In the genomic region with DNA sequence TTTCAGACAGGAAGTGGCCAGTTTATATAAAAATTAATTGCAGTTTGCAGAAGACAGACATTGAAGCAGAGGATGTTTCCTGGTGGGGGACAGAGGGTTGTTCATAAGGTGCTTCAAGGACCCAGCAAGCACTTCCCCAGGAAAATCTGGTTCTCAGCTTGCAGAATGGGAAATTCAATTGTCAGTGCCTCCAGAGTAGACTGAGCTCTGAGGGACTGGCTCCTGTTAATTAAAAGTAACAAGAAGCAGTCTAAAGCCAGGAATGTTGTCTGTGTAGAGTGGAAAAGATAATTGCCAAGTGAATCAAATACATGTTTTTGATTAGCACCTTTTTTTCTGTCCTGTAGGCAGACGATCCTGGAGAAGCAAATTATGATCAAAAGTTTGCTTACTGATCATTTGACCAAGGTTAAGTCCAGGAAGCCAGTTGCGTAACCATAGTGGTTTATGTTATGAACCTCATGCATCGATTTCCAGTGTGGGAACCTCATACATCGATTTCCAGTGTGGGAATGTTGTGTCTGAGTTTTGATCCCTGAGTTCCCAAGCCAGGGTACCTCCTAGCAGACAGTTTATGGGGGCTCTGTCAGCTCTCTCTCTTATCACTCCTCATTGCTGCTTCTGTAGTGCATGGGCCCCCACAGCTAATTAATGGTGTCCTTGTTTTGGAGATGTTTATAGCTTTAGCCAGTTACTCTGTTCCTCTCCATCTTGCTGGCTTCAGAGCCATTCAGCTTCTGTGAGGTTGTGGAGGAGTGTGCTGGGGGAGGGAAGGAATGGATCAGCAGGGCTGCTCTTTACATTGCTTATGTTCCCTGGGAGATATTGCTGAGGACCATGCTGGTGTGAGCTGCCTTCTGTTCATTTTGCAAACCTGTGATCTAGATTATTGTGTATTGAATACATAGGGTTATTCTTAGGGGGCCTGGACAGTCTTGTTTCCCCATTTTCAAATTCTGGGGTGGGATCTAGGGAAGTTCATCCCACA, we compare ENCODE assay signal across 1 cellular context.
TF ChIP-seq lines count a peak whose summit lies in the region.

No MANE protein-coding gene starts in this region.

TF ChIP-seq in SK-N-SH, 30 proteins besides CTCF, POLR2A, EP300 and RAD21:
- TF ChIP-seq CHD2 (IDR thresholded peaks at IDR 0.05; ENCODE audit: low read length, partially characterized antibody): peak; percentile 34
- peak; percentile 25; the same call in 1 of the 2 replicates for TF ChIP-seq RCOR1 (IDR thresholded peaks at IDR 0.05; ENCODE audit: low read length)
- TF ChIP-seq FOXM1 (IDR thresholded peaks at IDR 0.05; ENCODE audit: low read depth): no peak
